In genomic region chr11:43671284-43671683, GRCh38 we compare ENCODE assay signal across 4 cellular contexts. TPM values are rescaled to one million over a fixed set of nuclear protein-coding genes. Genes with fewer than 3 reads are reported as not detected.
DNase-seq lines count a peak whose midpoint lies in the region; ATAC-seq, FAIRE-seq and TF ChIP-seq lines count a peak whose summit lies in the region.
"Not testable (repeated sequence)": the region's sequence is repeated elsewhere in the genome, so short reads cannot be mapped to it uniquely, and the experiment has no call there.

No MANE protein-coding gene starts in this region.

- not testable (repeated sequence) for H3K36me3 ChIP-seq in Karpas-422 (ENCODE audit: insufficient read depth, low read length); body of pancreas (replicated peaks in 1 of 2; ENCODE audit: insufficient read depth in 1 of 2, low read depth in 2 of 2); pancreas

- WGBS in body of pancreas, 2 donors: 19 to 34% methylated on average over 6 of the region's 6 CpGs
- 26% methylated on average over 6 of the region's 6 CpGs for WGBS in pancreas, 2 donors

- not testable (repeated sequence) for H4K20me1 ChIP-seq in Karpas-422 (ENCODE audit: insufficient read depth, low read depth, low read length)

- not testable (repeated sequence) for FAIRE-seq in pancreas (lab: Jason Lieb, UNC)

- intact Hi-C loops in body of pancreas (cut with DNase I); pancreas (cut with DNase I): not testable (repeated sequence)

- H3K27me3 ChIP-seq in Karpas-422 (ENCODE audit: low read length); body of pancreas; pancreas: not testable (repeated sequence)

- H3K79me2 ChIP-seq in Karpas-422 (ENCODE audit: low read length): not testable (repeated sequence)

- H3K4me3 ChIP-seq in Karpas-422 (ENCODE audit: low read length); body of pancreas; pancreas: not testable (repeated sequence)

- not testable (repeated sequence) for H2AFZ ChIP-seq in Karpas-422 (ENCODE audit: low read length)

- H3K9me3 ChIP-seq in Karpas-422 (ENCODE audit: low read length); body of pancreas; pancreas: not testable (repeated sequence)

- not testable (repeated sequence) for TF ChIP-seq CTCF in body of pancreas (IDR thresholded peaks at IDR 0.05); pancreas (IDR thresholded peaks at IDR 0.05)

- TF ChIP-seq POLR2A in body of pancreas (IDR thresholded peaks at IDR 0.05): not testable (repeated sequence)

- ATAC-seq in body of pancreas (peak; percentile 65), pancreas (peak in 2 of 4 donors; percentile 70 to 75)

- not testable (repeated sequence) for H3K4me2 ChIP-seq in Karpas-422 (ENCODE audit: low read depth, low read length, poor library complexity, severe bottlenecking)

- H3K9me2 ChIP-seq in Karpas-422 (replicated peaks; ENCODE audit: insufficient read depth, low read length): not testable (repeated sequence)

- not testable (repeated sequence) for H3K9ac ChIP-seq in Karpas-422 (ENCODE audit: low read length)

- H3K27ac ChIP-seq in Karpas-422 (ENCODE audit: low read length); body of pancreas; pancreas: not testable (repeated sequence)

- not testable (repeated sequence) for H3K4me1 ChIP-seq in Karpas-422 (ENCODE audit: low read length); body of pancreas; pancreas

- DNase-seq in Karpas-422 (peak; percentile 12), NCI-H82 (lab: John Stamatoyannopoulos, UW) (peak; percentile 7), body of pancreas (peak; percentile 56 to 80 (median 72)), pancreas (peak in 4 of 6 donors; percentile 21 to 67 (median 62))

RNA-seq across cellular contexts. Expression of gene HSD17B12, which starts 9.3 kb away (rescaled TPM):
- total RNA-seq in Karpas-422 (2014; rRNA removed; shearing (Covaris generic); ENCODE audit: low replicate concordance): 156 and 355 TPM in 2 replicates
- 10 to 100 TPM; 39.7 to 42.8 TPM for total RNA-seq in body of pancreas
- total RNA-seq in pancreas: 10 to 100 TPM; 24.7 to 51.9 (median 43.9) TPM
- 10 to 100 TPM; 21.0 to 39.1 TPM for polyA plus RNA-seq in pancreas

Comparison
In these comparisons a context has a peak if more than half of its experiments do, and no peak if none do; other contexts are left out.
1. DNase-seq: peak in every context shown above with its lines; median percentile 72 in body of pancreas; 62 in pancreas; 12 in Karpas-422; 7 in NCI-H82.